In the genomic region with DNA sequence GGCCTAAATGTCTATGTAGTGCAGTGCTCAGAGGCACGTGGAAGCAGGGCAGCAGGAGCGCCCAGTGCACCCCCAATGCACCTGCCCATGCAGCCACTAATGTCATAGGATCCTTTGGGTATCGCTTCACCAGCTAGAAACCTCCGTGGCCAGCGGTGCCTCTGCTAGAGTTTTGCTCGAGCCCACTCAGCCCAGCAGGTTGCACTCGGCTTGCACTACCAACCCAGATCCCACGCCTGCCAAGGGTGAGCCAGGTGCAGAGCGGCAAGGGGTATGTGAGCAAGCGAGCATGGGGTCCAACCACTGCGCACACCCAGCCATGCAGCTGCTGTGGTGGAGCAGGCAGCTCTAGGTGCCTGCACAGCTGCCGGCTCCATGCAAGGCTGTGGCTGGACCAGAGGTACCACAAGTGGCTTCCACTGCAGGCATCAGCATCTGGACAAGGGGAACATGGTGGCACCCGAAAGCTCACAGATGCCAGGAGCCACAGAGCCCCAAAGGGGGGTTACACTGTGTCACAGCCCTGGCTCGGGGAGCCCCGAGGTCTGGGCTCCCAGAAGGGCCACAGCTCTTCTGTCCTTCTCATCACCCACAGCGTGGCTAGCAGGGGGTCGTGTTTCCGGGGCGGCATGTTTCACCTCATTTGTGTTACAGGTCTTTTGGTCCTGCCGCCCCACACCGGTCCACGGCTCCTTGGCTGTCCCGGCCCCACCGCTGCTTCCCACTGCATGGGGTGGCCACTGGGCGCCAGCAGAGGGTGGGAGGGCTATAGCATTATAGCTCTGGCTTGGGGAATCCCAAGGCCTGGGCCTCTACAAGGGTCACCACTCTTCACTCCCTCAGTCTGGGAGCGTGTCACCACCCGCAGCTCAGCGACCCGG, we compare ENCODE assay signal across 21 cellular contexts. TPM values are rescaled to one million over a fixed set of nuclear protein-coding genes. Genes with fewer than 3 reads are reported as not detected.
DNase-seq lines count a peak whose midpoint lies in the region; ATAC-seq and TF ChIP-seq lines count a peak whose summit lies in the region.
"Had no signal": no experiment of that assay in that cellular context is flagged by ENCODE, and none has a peak within 500 bp of the region (broad histone marks: within the 10 kb centered on the region; RNA-seq: fewer than 3 reads in every experiment).

No MANE protein-coding gene starts in this region.

- no CpG with 5 or more reads among the region's 29 CpGs for WGBS in neuronal stem cell (ENCODE audit: extremely low coverage in 2 of 2, insufficient read length in 2 of 2, insufficient replicate concordance in 1 of 2), 2 donors
- WGBS in psoas muscle, 3 donors, result 91 to 95% (median 94%) methylated on average over 27 to 29 of the region's 29 CpGs

- H3K27ac Mint-ChIP-seq in activated naive CD4-positive, alpha-beta T cell treated with anti-CD3 and anti-CD28 coated beads, Interleukin-2, amount 10 ng/mL, durations not matched to agents 7 days and 5 days, result no peak overlapping the region
- H3K27ac Mint-ChIP-seq in activated naive CD4-positive, alpha-beta T cell treated with anti-CD3 and anti-CD28 coated beads for 36 hours, result no peak overlapping the region
- H3K27ac Mint-ChIP-seq in activated T-helper 2 cell treated with anti-CD3 and anti-CD28 coated beads, Interferon-gamma antibody, Interleukin-2, Interleukin-4, amounts not matched to agents 10 μg/mL and 5 μg/mL and 100 μg/mL, durations not matched to agents 14 hours and 24 hours and 36 hours, result no peak overlapping the region
- H3K27ac Mint-ChIP-seq: memory B cell; nephron progenitor cell; stimulated activated naive CD8-positive, alpha-beta T cell treated with anti-CD3 and anti-CD28 coated beads, Interleukin-15, Interleukin-2, amounts not matched to agents 100 ng/mL and 50 ng/mL, for 24 hours had no signal

- peaks cover 36% of the 10 kb centered on the region for H3K36me3 Mint-ChIP-seq in activated naive CD4-positive, alpha-beta T cell treated with anti-CD3 and anti-CD28 coated beads, Interleukin-2, amount 10 ng/mL, durations not matched to agents 7 days and 5 days
- H3K36me3 Mint-ChIP-seq in activated naive CD4-positive, alpha-beta T cell treated with anti-CD3 and anti-CD28 coated beads for 36 hours (ENCODE audit: low read depth), result peaks cover 11% of the 10 kb centered on the region
- peaks cover 31% of the 10 kb centered on the region for H3K36me3 Mint-ChIP-seq in activated T-helper 2 cell treated with anti-CD3 and anti-CD28 coated beads, Interferon-gamma antibody, Interleukin-2, Interleukin-4, amounts not matched to agents 10 μg/mL and 5 μg/mL and 100 μg/mL, durations not matched to agents 14 hours and 24 hours and 36 hours (ENCODE audit: low read depth)
- H3K36me3 Mint-ChIP-seq: IgD-negative memory B cell had no signal

- H2BK5ac ChIP-seq in neuronal stem cell (ENCODE audit: low read length), result no peak overlapping the region

- H3K79me2 ChIP-seq in Karpas-422 (ENCODE audit: low read length), result peaks cover 27% of the 10 kb centered on the region

- H3K18ac ChIP-seq in neuronal stem cell (ENCODE audit: low read length), result no peak overlapping the region

- H3K79me1 ChIP-seq in neuronal stem cell (ENCODE audit: low read depth, low read length), result peaks cover 6% of the 10 kb centered on the region

- no peak overlapping the region for H2BK15ac ChIP-seq in neuronal stem cell (ENCODE audit: low read length)

- in situ Hi-C loops in HAP-1 (cut with MboI; ENCODE audit: low sequenced_read_pairs), result no loop called here

- H3K9me3 Mint-ChIP-seq in activated naive CD4-positive, alpha-beta T cell treated with anti-CD3 and anti-CD28 coated beads, Interleukin-2, amount 10 ng/mL, durations not matched to agents 7 days and 5 days, result peaks cover 15% of the 10 kb centered on the region
- peaks cover 3% of the 10 kb centered on the region for H3K9me3 Mint-ChIP-seq in activated naive CD4-positive, alpha-beta T cell treated with anti-CD3 and anti-CD28 coated beads for 36 hours
- H3K9me3 Mint-ChIP-seq in activated T-helper 2 cell treated with anti-CD3 and anti-CD28 coated beads, Interferon-gamma antibody, Interleukin-2, Interleukin-4, amounts not matched to agents 10 μg/mL and 5 μg/mL and 100 μg/mL, durations not matched to agents 14 hours and 24 hours and 36 hours, result peaks cover 14% of the 10 kb centered on the region
- H3K9me3 Mint-ChIP-seq: stimulated activated naive CD8-positive, alpha-beta T cell treated with anti-CD3 and anti-CD28 coated beads, Interleukin-15, Interleukin-2, amounts not matched to agents 100 ng/mL and 50 ng/mL, for 24 hours had no signal

- CTCF ChIA-PET in activated naive CD4-positive, alpha-beta T cell treated with anti-CD3 and anti-CD28 coated beads, Interleukin-2, amount 10 ng/mL, durations not matched to agents 7 days and 5 days (lab: Charles Lee), result interaction anchor here (0.6 to 1.7 kb wide), 4 partner anchors 67 to 270 kb away, joined by 3 to 4 read pairs (median 4); no protein-coding TSS in a partner anchor
- CTCF ChIA-PET in activated naive CD4-positive, alpha-beta T cell treated with anti-CD3 and anti-CD28 coated beads for 36 hours (lab: Charles Lee), result interaction anchor here (0.8 to 1.4 kb wide), 4 partner anchors 15 to 269 kb away, joined by 3 to 4 read pairs (median 4); no protein-coding TSS in a partner anchor

- H3K4me1 Mint-ChIP-seq in activated naive CD4-positive, alpha-beta T cell treated with anti-CD3 and anti-CD28 coated beads, Interleukin-2, amount 10 ng/mL, durations not matched to agents 7 days and 5 days, result peaks cover 40% of the 10 kb centered on the region
- H3K4me1 Mint-ChIP-seq in activated naive CD4-positive, alpha-beta T cell treated with anti-CD3 and anti-CD28 coated beads for 36 hours (ENCODE audit: low read depth), result peaks cover 24% of the 10 kb centered on the region
- peaks cover 33% of the 10 kb centered on the region for H3K4me1 Mint-ChIP-seq in activated T-helper 2 cell treated with anti-CD3 and anti-CD28 coated beads, Interferon-gamma antibody, Interleukin-2, Interleukin-4, amounts not matched to agents 10 μg/mL and 5 μg/mL and 100 μg/mL, durations not matched to agents 14 hours and 24 hours and 36 hours (ENCODE audit: low read depth)

- H3K4me2 ChIP-seq in Karpas-422 (ENCODE audit: low read depth, low read length, poor library complexity, severe bottlenecking) (no peak overlapping the region), neuronal stem cell (ENCODE audit: insufficient read depth, low read length, poor library complexity, severe bottlenecking) (no peak overlapping the region)

- H3K4me1 ChIP-seq in Karpas-422 (ENCODE audit: low read length), result peaks cover 30% of the 10 kb centered on the region
- peaks cover 9 to 16% of the 10 kb centered on the region in 2 donors for H3K4me1 ChIP-seq in neuronal stem cell (ENCODE audit: control insufficient read depth in 2 of 2, insufficient read depth in 1 of 2, low read depth in 1 of 2, low read length in 2 of 2)
- peaks cover 14% of the 10 kb centered on the region for H3K4me1 ChIP-seq in HAP-1
- peaks cover 4% of the 10 kb centered on the region for H3K4me1 ChIP-seq in psoas muscle

- peak overlapping the region; percentile 77 for H3K23ac ChIP-seq in neuronal stem cell (ENCODE audit: low read depth, low read length, poor library complexity)

- H3K4me3 ChIP-seq in Karpas-422 (ENCODE audit: low read length), result peak overlapping the region; percentile 34; the same call in 1 of the 2 replicates
- no peak overlapping the region for H3K4me3 ChIP-seq in neuronal stem cell (ENCODE audit: low read length in 2 of 2)
- no peak overlapping the region for H3K4me3 ChIP-seq in HAP-1
- no peak overlapping the region for H3K4me3 ChIP-seq in psoas muscle
- H3K4me3 ChIP-seq: coronary artery had no signal

- H2BK12ac ChIP-seq in neuronal stem cell (ENCODE audit: low read length), result no peak overlapping the region

- no peak for ATAC-seq in psoas muscle

- DNase-seq in activated naive CD4-positive, alpha-beta T cell treated with anti-CD3 and anti-CD28 coated beads, Interleukin-2, amount 10 ng/mL, durations not matched to agents 7 days and 5 days, result no peak
- DNase-seq in activated naive CD4-positive, alpha-beta T cell treated with anti-CD3 and anti-CD28 coated beads for 36 hours, result no peak
- DNase-seq in Karpas-422 (no peak), neuronal stem cell (ENCODE audit: low spot score) (no peak), HAP-1 (ENCODE audit: low spot score in 2 of 2) (no peak), HUDEP-2 (lab: John Stamatoyannopoulos, UW; ENCODE audit: unreplicated experiment in 76 of 76) (no peak), psoas muscle (no peak)
- no peak for DNase-seq in activated T-helper 2 cell treated with anti-CD3 and anti-CD28 coated beads, Interferon-gamma antibody, Interleukin-2, Interleukin-4, amounts not matched to agents 10 μg/mL and 5 μg/mL and 100 μg/mL, durations not matched to agents 14 hours and 24 hours and 36 hours (ENCODE audit: low spot score)
- DNase-seq: activated CD4-positive, CD25-positive, alpha-beta regulatory T cell; DMS79 treated with DMSO at 0.1 percent for 48 hours; MM.1S; NCI-H1436 treated with DMSO at 0.1 percent for 48 hours; NCI-H526; nephron progenitor cell; small intestine; stimulated activated CD4-positive, alpha-beta T cell treated with anti-CD3 and anti-CD28 coated beads, Interleukin-4, amount 100 ng/mL, for 1 hour; trophoblast cell had no signal

- no peak overlapping the region for H3K4ac ChIP-seq in neuronal stem cell (ENCODE audit: low read length)

- no peak overlapping the region for H4K8ac ChIP-seq in neuronal stem cell (ENCODE audit: low read depth, low read length)

- H2AFZ ChIP-seq in Karpas-422 (ENCODE audit: low read length) (no peak overlapping the region), neuronal stem cell (ENCODE audit: low read length) (no peak overlapping the region)

- intact Hi-C loops in activated naive CD4-positive, alpha-beta T cell treated with anti-CD3 and anti-CD28 coated beads for 36 hours (cut with micrococcal nuclease), result no loop called here
- intact Hi-C loops in activated T-helper 2 cell treated with anti-CD3 and anti-CD28 coated beads, Interferon-gamma antibody, Interleukin-2, Interleukin-4, amounts not matched to agents 10 μg/mL and 5 μg/mL and 100 μg/mL, durations not matched to agents 14 hours and 24 hours and 36 hours (cut with micrococcal nuclease), result loop anchor here (10.0 kb wide), 1 partner anchor 148 kb away; a partner anchor contains a TSS
- intact Hi-C loops in psoas muscle (cut with DNase I), result no loop called here

- H2BK120ac ChIP-seq in neuronal stem cell (ENCODE audit: low read depth, low read length), result no peak overlapping the region

- no peak overlapping the region for H3K27ac ChIP-seq in Karpas-422 (ENCODE audit: low read length)
- no peak overlapping the region for H3K27ac ChIP-seq in neuronal stem cell (replicated peaks; ENCODE audit: low read length)
- no peak overlapping the region for H3K27ac ChIP-seq in psoas muscle
- H3K27ac ChIP-seq: coronary artery had no signal

- peak overlapping the region; percentile 77 for H2AK5ac ChIP-seq in neuronal stem cell (ENCODE audit: low read depth, low read length)

- peak overlapping the region; percentile 23 for H4K91ac ChIP-seq in neuronal stem cell (ENCODE audit: low read depth, low read length, poor library complexity)

- H3K9me3 ChIP-seq in Karpas-422 (ENCODE audit: low read length) (no peaks in the 10 kb centered on the region), neuronal stem cell (replicated peaks in 1 of 2; ENCODE audit: control insufficient read depth in 2 of 2, insufficient read depth in 1 of 2, low read depth in 1 of 2, low read length in 2 of 2) (peaks cover 4 to 11% of the 10 kb centered on the region in 2 donors), HAP-1 (no peaks in the 10 kb centered on the region; the same call in 1 of the 2 replicates), psoas muscle (no peaks in the 10 kb centered on the region)

- no peaks in the 10 kb centered on the region for H4K20me1 ChIP-seq in Karpas-422 (ENCODE audit: insufficient read depth, low read depth, low read length)

- H3K27me3 ChIP-seq in Karpas-422 (ENCODE audit: low read length) (no peaks in the 10 kb centered on the region), neuronal stem cell (ENCODE audit: control insufficient read depth in 3 of 3, insufficient read depth in 3 of 3, low read depth in 1 of 3, low read length in 3 of 3) (no peaks in the 10 kb centered on the region), HAP-1 (ENCODE audit: low read depth) (no peaks in the 10 kb centered on the region), psoas muscle (ENCODE audit: insufficient read depth in 3 of 3, low read length in 2 of 3) (no peaks in the 10 kb centered on the region)

- H3K9ac ChIP-seq in Karpas-422 (ENCODE audit: low read length) (no peak overlapping the region), neuronal stem cell (ENCODE audit: low read depth, low read length, poor library complexity) (no peak overlapping the region)

- no peaks in the 10 kb centered on the region for H3K27me3 Mint-ChIP-seq in activated naive CD4-positive, alpha-beta T cell treated with anti-CD3 and anti-CD28 coated beads, Interleukin-2, amount 10 ng/mL, durations not matched to agents 7 days and 5 days
- peaks cover under 1% of the 10 kb centered on the region for H3K27me3 Mint-ChIP-seq in activated naive CD4-positive, alpha-beta T cell treated with anti-CD3 and anti-CD28 coated beads for 36 hours (ENCODE audit: low read depth)
- H3K27me3 Mint-ChIP-seq in activated T-helper 2 cell treated with anti-CD3 and anti-CD28 coated beads, Interferon-gamma antibody, Interleukin-2, Interleukin-4, amounts not matched to agents 10 μg/mL and 5 μg/mL and 100 μg/mL, durations not matched to agents 14 hours and 24 hours and 36 hours (ENCODE audit: low read depth), result no peaks in the 10 kb centered on the region
- H3K27me3 Mint-ChIP-seq: IgD-negative memory B cell; stimulated activated naive CD8-positive, alpha-beta T cell treated with anti-CD3 and anti-CD28 coated beads, Interleukin-15, Interleukin-2, amounts not matched to agents 100 ng/mL and 50 ng/mL, for 24 hours had no signal

- H3K9me2 ChIP-seq in Karpas-422 (replicated peaks; ENCODE audit: insufficient read depth, low read length), result no peaks in the 10 kb centered on the region

- peaks cover 3% of the 10 kb centered on the region for H3K36me3 ChIP-seq in Karpas-422 (ENCODE audit: insufficient read depth, low read length)
- H3K36me3 ChIP-seq in neuronal stem cell (replicated peaks in 1 of 2; ENCODE audit: control insufficient read depth in 2 of 2, insufficient read depth in 2 of 2, low read length in 2 of 2), result peaks cover 0 to 8% of the 10 kb centered on the region in 2 donors
- H3K36me3 ChIP-seq in HAP-1 (replicated peaks), result peaks cover 10% of the 10 kb centered on the region
- no peaks in the 10 kb centered on the region for H3K36me3 ChIP-seq in psoas muscle (ENCODE audit: insufficient read depth in 1 of 2, low read depth in 1 of 2)

- peak overlapping the region; percentile 65 for H3K4me3 Mint-ChIP-seq in activated naive CD4-positive, alpha-beta T cell treated with anti-CD3 and anti-CD28 coated beads, Interleukin-2, amount 10 ng/mL, durations not matched to agents 7 days and 5 days
- no peak overlapping the region for H3K4me3 Mint-ChIP-seq in activated naive CD4-positive, alpha-beta T cell treated with anti-CD3 and anti-CD28 coated beads for 36 hours
- peak overlapping the region; percentile 77 for H3K4me3 Mint-ChIP-seq in activated T-helper 2 cell treated with anti-CD3 and anti-CD28 coated beads, Interferon-gamma antibody, Interleukin-2, Interleukin-4, amounts not matched to agents 10 μg/mL and 5 μg/mL and 100 μg/mL, durations not matched to agents 14 hours and 24 hours and 36 hours (ENCODE audit: low read depth)

- no peak for TF ChIP-seq CTCF in psoas muscle (IDR thresholded peaks at IDR 0.05)

- no peak overlapping the region for H3K14ac ChIP-seq in neuronal stem cell (ENCODE audit: low read length)

RNA-seq across cellular contexts. Expression of a gene that starts 2.3 kb away (rescaled TPM):
- 100 to 1,000 TPM; 145 to 149 TPM for total RNA-seq in activated naive CD4-positive, alpha-beta T cell treated with anti-CD3 and anti-CD28 coated beads for 36 hours
- 23.4 and 26.0 TPM in 2 replicates for total RNA-seq in Karpas-422 (2014; rRNA removed; shearing (Covaris generic); ENCODE audit: low replicate concordance)
- total RNA-seq in activated T-helper 2 cell treated with anti-CD3 and anti-CD28 coated beads, Interferon-gamma antibody, Interleukin-2, Interleukin-4, amounts not matched to agents 10 μg/mL and 5 μg/mL and 100 μg/mL, durations not matched to agents 14 hours and 24 hours and 36 hours, result 94.7 and 101 TPM in 2 replicates
- 31.3 TPM for polyA plus RNA-seq in neuronal stem cell (2013, experiment 1 of 2)
- polyA plus RNA-seq in neuronal stem cell (2013, experiment 2 of 2), result 33.0 TPM
- total RNA-seq in psoas muscle, result 1 to 10 TPM; 2.2 to 3.8 (median 3.2) TPM
- 1 to 10 TPM; 1.9 to 3.3 (median 1.9) TPM for polyA plus RNA-seq in psoas muscle
